10 cellular contexts compared by ENCODE assay signal in the genomic region with DNA sequence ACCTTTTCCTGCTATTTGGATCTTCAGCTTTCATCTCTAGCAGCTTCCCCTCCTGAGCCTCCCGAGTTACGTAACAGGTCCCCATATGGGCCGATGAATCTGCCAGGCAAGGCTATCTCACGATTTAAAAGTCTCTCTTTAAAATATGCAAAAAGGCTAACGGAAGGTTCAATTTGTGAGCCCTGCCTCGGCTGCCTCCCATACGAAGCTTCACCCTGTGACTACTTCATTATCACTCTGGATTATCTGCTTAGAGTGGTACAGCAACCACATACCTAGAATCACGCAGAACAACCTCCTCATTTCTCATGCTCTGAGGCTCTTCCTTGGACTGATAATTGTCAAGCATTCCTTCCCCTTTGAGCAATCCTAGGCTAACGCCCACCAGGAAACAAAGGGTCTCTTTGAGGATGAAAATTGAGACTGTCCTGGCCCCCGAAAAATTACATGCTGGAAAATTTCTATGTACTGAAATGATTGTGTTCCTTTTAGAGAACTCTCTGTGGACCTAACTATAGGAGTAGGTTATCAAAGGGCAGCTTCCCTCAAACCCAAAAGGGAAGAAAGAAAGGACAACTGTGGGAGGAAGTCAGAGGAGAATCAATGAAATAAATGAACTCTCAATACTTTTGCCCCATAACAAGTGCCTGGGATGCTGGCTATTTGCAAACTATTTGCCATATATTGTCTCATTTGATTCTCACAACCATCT.
DNase-seq lines count a peak whose midpoint lies in the region; ATAC-seq and TF ChIP-seq lines count a peak whose summit lies in the region.
"Had no signal": no experiment of that assay in that cellular context is flagged by ENCODE, and none has a peak within 500 bp of the region (broad histone marks: within the 10 kb centered on the region; RNA-seq: fewer than 3 reads in every experiment).

No MANE protein-coding gene starts in this region.

- TF ChIP-seq CTCF in testis (IDR thresholded peaks at IDR 0.05), result no peak

- peak overlapping the region; percentile 6 for H3K27ac Mint-ChIP-seq in activated T-cell treated with anti-CD3 and anti-CD28 coated beads, Interleukin-2, amount 50 U/mL, for 72 hours
- peak overlapping the region; percentile 76 for H3K27ac Mint-ChIP-seq in activated T-helper 2 cell treated with anti-CD3 and anti-CD28 coated beads, Interferon-gamma antibody, Interleukin-2, Interleukin-4, amounts not matched to agents 10 μg/mL and 5 μg/mL and 100 μg/mL, durations not matched to agents 14 hours and 24 hours and 36 hours
- H3K27ac Mint-ChIP-seq: T-cell had no signal

- no peaks in the 10 kb centered on the region for H3K36me3 ChIP-seq in testis (ENCODE audit: low read depth, missing control alignments)

- peak overlapping the region; percentile 46 for H3K4me3 ChIP-seq in right cardiac atrium (ENCODE audit: low read length)
- H3K4me3 ChIP-seq in testis, result no peak overlapping the region

- no peaks in the 10 kb centered on the region for H3K27me3 ChIP-seq in right cardiac atrium (ENCODE audit: control insufficient read depth, insufficient read depth)
- H3K27me3 ChIP-seq in testis, result no peaks in the 10 kb centered on the region

- H3K9me3 ChIP-seq in right cardiac atrium (ENCODE audit: control insufficient read depth, low read length) (no peaks in the 10 kb centered on the region), testis (no peaks in the 10 kb centered on the region)

- peaks cover 16% of the 10 kb centered on the region for H3K27me3 Mint-ChIP-seq in activated T-cell treated with anti-CD3 and anti-CD28 coated beads, Interleukin-2, amount 50 U/mL, for 72 hours (ENCODE audit: low read depth)
- H3K27me3 Mint-ChIP-seq in activated T-helper 2 cell treated with anti-CD3 and anti-CD28 coated beads, Interferon-gamma antibody, Interleukin-2, Interleukin-4, amounts not matched to agents 10 μg/mL and 5 μg/mL and 100 μg/mL, durations not matched to agents 14 hours and 24 hours and 36 hours (ENCODE audit: low read depth), result no peaks in the 10 kb centered on the region

- H3K4me1 ChIP-seq in right cardiac atrium (ENCODE audit: control insufficient read depth, insufficient read depth, low read length) (peaks cover 4% of the 10 kb centered on the region), testis (peaks cover 16% of the 10 kb centered on the region)

- H3K4me1 Mint-ChIP-seq in activated T-cell treated with anti-CD3 and anti-CD28 coated beads, Interleukin-2, amount 50 U/mL, for 72 hours (ENCODE audit: low read depth), result peaks cover 43% of the 10 kb centered on the region
- peaks cover 72% of the 10 kb centered on the region for H3K4me1 Mint-ChIP-seq in activated T-helper 2 cell treated with anti-CD3 and anti-CD28 coated beads, Interferon-gamma antibody, Interleukin-2, Interleukin-4, amounts not matched to agents 10 μg/mL and 5 μg/mL and 100 μg/mL, durations not matched to agents 14 hours and 24 hours and 36 hours (ENCODE audit: low read depth)

- TF ChIP-seq POLR2A in testis (IDR thresholded peaks at IDR 0.05), result no peak

- ATAC-seq in activated T-cell treated with anti-CD3 and anti-CD28 coated beads, Interleukin-2, amount 50 U/mL, for 72 hours (replicated peaks in 1 of 2), result peak in 1 of 2 donors; percentile 19
- ATAC-seq in right cardiac atrium (peak; percentile 47 to 53), HG03196 (IDR thresholded peaks at IDR 0.05; ENCODE audit: unreplicated experiment) (no peak), HG03460 (IDR thresholded peaks at IDR 0.05; ENCODE audit: unreplicated experiment) (no peak)
- ATAC-seq: T-cell had no signal

- DNase-seq in activated T-cell treated with anti-CD3 and anti-CD28 coated beads, Interleukin-2, amount 50 U/mL, for 72 hours, result no peak
- DNase-seq in activated T-cell treated with anti-CD3 and anti-CD28 coated beads for 4 hours, result no peak
- no peak for DNase-seq in activated T-helper 2 cell treated with anti-CD3 and anti-CD28 coated beads, Interferon-gamma antibody, Interleukin-2, Interleukin-4, amounts not matched to agents 10 μg/mL and 5 μg/mL and 100 μg/mL, durations not matched to agents 14 hours and 24 hours and 36 hours (ENCODE audit: low spot score)
- DNase-seq in right cardiac atrium, result peak in 1 of 3 donors; percentile 57
- peak; percentile 62 for DNase-seq in testis
- no peak for DNase-seq in H4 (ENCODE audit: low spot score)
- DNase-seq: NCI-H345, T-cell had no signal

- H3K27ac ChIP-seq in right cardiac atrium (ENCODE audit: low read length) (peak overlapping the region; percentile 3), testis (peak overlapping the region; percentile 69 to 86)

- peak overlapping the region in 1 of 2 donors; percentile 29 for H3K4me3 Mint-ChIP-seq in activated T-cell treated with anti-CD3 and anti-CD28 coated beads, Interleukin-2, amount 50 U/mL, for 72 hours
- no peak overlapping the region for H3K4me3 Mint-ChIP-seq in activated T-helper 2 cell treated with anti-CD3 and anti-CD28 coated beads, Interferon-gamma antibody, Interleukin-2, Interleukin-4, amounts not matched to agents 10 μg/mL and 5 μg/mL and 100 μg/mL, durations not matched to agents 14 hours and 24 hours and 36 hours (ENCODE audit: low read depth)
- H3K4me3 Mint-ChIP-seq: T-cell had no signal

- 19% methylated on average over 10 of the region's 10 CpGs for WGBS in right cardiac atrium
- 33 to 37% methylated on average over 10 of the region's 10 CpGs for WGBS in testis, 2 donors

- peaks cover 0 to 2% of the 10 kb centered on the region in 2 donors for H3K9me3 Mint-ChIP-seq in activated T-cell treated with anti-CD3 and anti-CD28 coated beads, Interleukin-2, amount 50 U/mL, for 72 hours
- H3K9me3 Mint-ChIP-seq in activated T-helper 2 cell treated with anti-CD3 and anti-CD28 coated beads, Interferon-gamma antibody, Interleukin-2, Interleukin-4, amounts not matched to agents 10 μg/mL and 5 μg/mL and 100 μg/mL, durations not matched to agents 14 hours and 24 hours and 36 hours, result no peaks in the 10 kb centered on the region
- H3K9me3 Mint-ChIP-seq: T-cell had no signal

- peaks cover 0 to 2% of the 10 kb centered on the region in 2 donors for H3K36me3 Mint-ChIP-seq in activated T-cell treated with anti-CD3 and anti-CD28 coated beads, Interleukin-2, amount 50 U/mL, for 72 hours (ENCODE audit: insufficient read depth in 2 of 2)
- H3K36me3 Mint-ChIP-seq in activated T-helper 2 cell treated with anti-CD3 and anti-CD28 coated beads, Interferon-gamma antibody, Interleukin-2, Interleukin-4, amounts not matched to agents 10 μg/mL and 5 μg/mL and 100 μg/mL, durations not matched to agents 14 hours and 24 hours and 36 hours (ENCODE audit: low read depth), result no peaks in the 10 kb centered on the region
- H3K36me3 Mint-ChIP-seq: T-cell had no signal

- intact Hi-C loops in activated T-helper 2 cell treated with anti-CD3 and anti-CD28 coated beads, Interferon-gamma antibody, Interleukin-2, Interleukin-4, amounts not matched to agents 10 μg/mL and 5 μg/mL and 100 μg/mL, durations not matched to agents 14 hours and 24 hours and 36 hours (cut with micrococcal nuclease), result loop anchor here (5.0 kb wide), 5 partner anchors 40 to 240 kb away; no protein-coding TSS in a partner anchor
- intact Hi-C loops in right cardiac atrium (cut with DNase I) (no loop called here), testis (cut with DNase I; ENCODE audit: low total_unique reads) (no loop called here)

Comparison
In these comparisons a context has a peak if more than half of its experiments do, and no peak if none do; other contexts are left out.
1. ATAC-seq: peak in right cardiac atrium (2 of 2); none in HG03196 (single experiment) and HG03460 (single experiment).